8 cellular contexts compared by ENCODE assay signal in genomic region chr9:96417051-96417586, GRCh38. TPM values are rescaled to one million over a fixed set of nuclear protein-coding genes. Genes with fewer than 3 reads are reported as not detected.
DNase-seq lines count a peak whose midpoint lies in the region; TF ChIP-seq lines count a peak whose summit lies in the region.

No MANE protein-coding gene starts in this region.

- H3K27ac ChIP-seq in AG04450 (ENCODE audit: low read depth, low read length) = peak overlapping the region; percentile 33
- peak overlapping the region; percentile 69 for H3K27ac ChIP-seq in OCI-LY3 (ENCODE audit: low read length)
- H3K27ac ChIP-seq in mucosa of rectum (ENCODE audit: low read depth in 2 of 2, low read length in 2 of 2) = peak overlapping the region; percentile 95 to 99

- peaks cover 10% of the 10 kb centered on the region for H3K36me3 ChIP-seq in OCI-LY3 (replicated peaks; ENCODE audit: low read depth, low read length)
- no peaks in the 10 kb centered on the region for H3K36me3 ChIP-seq in mucosa of rectum (ENCODE audit: control insufficient read depth in 2 of 2, insufficient read depth in 2 of 2, low read length in 2 of 2)

- no peak overlapping the region for H2AFZ ChIP-seq in OCI-LY3 (ENCODE audit: low read depth, low read length)

- H4K20me1 ChIP-seq in OCI-LY3 (ENCODE audit: insufficient read depth, low read length) = peaks cover 44% of the 10 kb centered on the region

- H3K4me1 ChIP-seq in OCI-LY3 (ENCODE audit: low read length) (peaks cover 58% of the 10 kb centered on the region), mucosa of rectum (ENCODE audit: control insufficient read depth in 2 of 2, insufficient read depth in 2 of 2, low read length in 2 of 2) (peaks cover 20 to 36% of the 10 kb centered on the region in 2 donors)

- H3K4me3 ChIP-seq in AG04450 (ENCODE audit: low read depth, low read length) (peak overlapping the region; percentile 95), OCI-LY3 (ENCODE audit: low read length) (peak overlapping the region; percentile 89), epithelial cell of proximal tubule (ENCODE audit: low read depth, low read length) (peak overlapping the region; percentile 72), mucosa of rectum (ENCODE audit: low read length in 2 of 2) (peak overlapping the region; percentile 85 to 96)

- no peaks in the 10 kb centered on the region for H3K9me3 ChIP-seq in AG04450 (ENCODE audit: control insufficient read depth, insufficient read depth, low read length)
- H3K9me3 ChIP-seq in OCI-LY3 (ENCODE audit: insufficient read depth, low read length) = no peaks in the 10 kb centered on the region
- no peaks in the 10 kb centered on the region for H3K9me3 ChIP-seq in mucosa of rectum (ENCODE audit: control insufficient read depth in 2 of 2, low read length in 2 of 2)

- CTCF ChIA-PET in AG04450 (lab: Charles Lee) = interaction anchor here (0.5 kb wide), 1 partner anchor 10 kb away, joined by 3 read pairs; no protein-coding TSS in a partner anchor

- in situ Hi-C loops in GM18951 (cut with MboI; ENCODE audit: low sequenced_read_pairs, unreplicated experiment) = no loop called here

- POLR2A ChIA-PET in AG04450 (lab: Yijun Ruan, JAX) = interaction anchor here (0.5 kb wide), 2 partner anchors 26 to 61 kb away, joined by 3 to 11 read pairs; no protein-coding TSS in a partner anchor

- peak overlapping the region; percentile 97 for H3K9ac ChIP-seq in OCI-LY3 (ENCODE audit: low read length)
- peak overlapping the region; percentile 86 for H3K9ac ChIP-seq in mucosa of rectum (ENCODE audit: low read depth in 1 of 2, low read length in 2 of 2)

- TF ChIP-seq CTCF in AG04450 (IDR thresholded peaks at IDR 0.05; ENCODE audit: low read depth, low read length) (peak; percentile 25), OCI-LY3 (IDR thresholded peaks at IDR 0.05; ENCODE audit: low read depth, low read length) (no peak), epithelial cell of proximal tubule (conservative IDR thresholded peaks at IDR 0.05; ENCODE audit: low read depth, low read length) (peak; percentile 12)

- peak overlapping the region; percentile 96 for H3K4me2 ChIP-seq in OCI-LY3 (ENCODE audit: low read length)

- H3K79me2 ChIP-seq in OCI-LY3 (ENCODE audit: low read length) = peaks cover 62% of the 10 kb centered on the region

- peak; percentile 69 for TF ChIP-seq POLR2A in GM18951 (IDR thresholded peaks at IDR 0.05; ENCODE audit: extremely low read depth, insufficient read depth, insufficient read length)

- H3K27me3 ChIP-seq in AG04450 (ENCODE audit: control insufficient read depth, insufficient read depth, low read length) (no peaks in the 10 kb centered on the region), OCI-LY3 (ENCODE audit: low read depth, low read length) (no peaks in the 10 kb centered on the region), mucosa of rectum (ENCODE audit: control insufficient read depth in 2 of 2, insufficient read depth in 2 of 2, low read length in 2 of 2) (no peaks in the 10 kb centered on the region)

- DNase-seq in AG04450 (ENCODE audit: low read depth, low spot score) (peak; percentile 30), HUDEP-2 (lab: John Stamatoyannopoulos, UW; ENCODE audit: unreplicated experiment in 76 of 76) (peak in 75 of 76 experiments; percentile 40 to 88 (median 77)), activated T-cell treated with anti-CD3 and anti-CD28 coated beads for 48 hours (ENCODE audit: low read depth) (peak; percentile 88), epithelial cell of proximal tubule (ENCODE audit: low read depth) (no peak)
- peak; percentile 89 for DNase-seq in stimulated activated CD8-positive, alpha-beta memory T cell treated with anti-CD3 and anti-CD28 coated beads, Interleukin-4, amount 100 ng/mL, for 24 hours (ENCODE audit: low read depth)

RNA-seq across cellular contexts. Expression of gene ZNF367, which starts 1.1 kb away (rescaled TPM):
- polyA plus RNA-seq in AG04450 (2011; rRNA removed) = 0.36 and 0.60 TPM in 2 replicates
- polyA minus RNA-seq in AG04450 (2011; rRNA and poly(A)+ RNA removed) = 0.69 and 0.74 TPM in 2 replicates
- 10.8 and 12.2 TPM in 2 replicates for total RNA-seq in epithelial cell of proximal tubule

RNA-seq across cellular contexts. Expression of gene HABP4, which starts 32.9 kb away (rescaled TPM):
- polyA plus RNA-seq in AG04450 (2011; rRNA removed) = 8.9 and 10.8 TPM in 2 replicates
- 2.7 and 4.2 TPM in 2 replicates for polyA minus RNA-seq in AG04450 (2011; rRNA and poly(A)+ RNA removed)
- total RNA-seq in epithelial cell of proximal tubule = 27.3 and 41.2 TPM in 2 replicates

RNA-seq across cellular contexts. Expression of gene SLC35D2, which starts 33.6 kb away (rescaled TPM):
- polyA plus RNA-seq in AG04450 (2011; rRNA removed) = 18.1 and 24.1 TPM in 2 replicates
- polyA minus RNA-seq in AG04450 (2011; rRNA and poly(A)+ RNA removed) = 8.7 and 12.2 TPM in 2 replicates
- total RNA-seq in epithelial cell of proximal tubule = 43.8 and 45.8 TPM in 2 replicates

Comparison
In these comparisons a context has a peak if more than half of its experiments do, and no peak if none do; other contexts are left out.
1. H3K27ac ChIP-seq: peak in every context shown above with its lines; median percentile 97 in mucosa of rectum; 69 in OCI-LY3; 33 in AG04450.